ENCODE assay signal across 17 cellular contexts in genomic region chr2:95061601-95062183, GRCh38. TPM values are rescaled to one million over a fixed set of nuclear protein-coding genes. Genes with fewer than 3 reads are reported as not detected.
DNase-seq lines count a peak whose midpoint lies in the region; ATAC-seq, FAIRE-seq and TF ChIP-seq lines count a peak whose summit lies in the region.
"Had no signal": no experiment of that assay in that cellular context is flagged by ENCODE, and none has a peak within 500 bp of the region (broad histone marks: within the 10 kb centered on the region; RNA-seq: fewer than 3 reads in every experiment).

No MANE protein-coding gene starts in this region.

- H3K4me2 ChIP-seq in GM12878 (ENCODE audit: control insufficient read depth, insufficient read depth): 0 out of 2 replicates have a peak overlapping the region, but pooled peaks have one; percentile 2
- H3K4me2 ChIP-seq in mesenchymal stem cell (ENCODE audit: low read length, poor library complexity, severe bottlenecking): no peak overlapping the region

- no peak overlapping the region for H3K9ac ChIP-seq in GM12878 (ENCODE audit: control insufficient read depth, insufficient read depth, low read length)
- no peak overlapping the region for H3K9ac ChIP-seq in mesenchymal stem cell (ENCODE audit: low read length)

- peaks cover 46% of the 10 kb centered on the region for H3K4me1 Mint-ChIP-seq in T-helper 1 cell treated with Interleukin-12 subunit alpha and Interleukin-12 subunit beta and Interleukin-4 antibody, amounts not matched to agents 30 μg/mL and 1 μg/mL, for 36 hours (ENCODE audit: low read depth)

- no peak overlapping the region for H2BK12ac ChIP-seq in mesenchymal stem cell (ENCODE audit: low read length in 2 of 2)

- H3K14ac ChIP-seq in mesenchymal stem cell (ENCODE audit: low read length in 2 of 2): no peak overlapping the region

- no peaks in the 10 kb centered on the region for H3K79me1 ChIP-seq in mesenchymal stem cell (replicated peaks; ENCODE audit: low read length, poor library complexity, severe bottlenecking)

- POLR2A ChIA-PET in GM12878 (lab: Charles Lee): interaction anchor here (0.9 to 3.6 kb wide), 4 partner anchors 8 to 21 kb away, joined by 3 to 20 read pairs (median 13); no protein-coding TSS in a partner anchor

- no peak for TF ChIP-seq EP300 in GM12878 (IDR thresholded peaks at IDR 0.05; ENCODE audit: borderline replicate concordance in 1 of 2, control insufficient read depth in 1 of 2, low read depth in 2 of 2, low read length in 2 of 2)
- no peak for TF ChIP-seq EP300 in sigmoid colon (IDR thresholded peaks at IDR 0.05)

- H3K9me3 Mint-ChIP-seq in T-helper 1 cell treated with Interleukin-12 subunit alpha and Interleukin-12 subunit beta and Interleukin-4 antibody, amounts not matched to agents 30 μg/mL and 1 μg/mL, for 36 hours: no peaks in the 10 kb centered on the region

- H2AFZ ChIP-seq in GM12878 (ENCODE audit: control insufficient read depth, low read depth, low read length): no peak overlapping the region; the same call in 1 of the 2 replicates
- H2AFZ ChIP-seq in mesenchymal stem cell (ENCODE audit: low read depth, low read length): no peak overlapping the region

- no peaks in the 10 kb centered on the region for H3K79me2 ChIP-seq in GM12878 (ENCODE audit: control insufficient read depth, insufficient read depth, low read length)

- DNase-seq in GM13976 (ENCODE audit: low spot score) (peak; percentile 33), GM12878 (ENCODE audit: low read depth, low spot score) (no peak), sigmoid colon (peak; percentile 21), NCI-H524 treated with DMSO at 0.1 percent for 48 hours (lab: John Stamatoyannopoulos, UW) (no peak), occipital lobe (lab: John Stamatoyannopoulos, UW) (no peak), mesenchymal stem cell (no peak)
- DNase-seq: colonic mucosa, heart right ventricle, left colon, NCI-H187, NCI-H510A treated with DMSO at 0.1 percent for 48 hours, psoas muscle had no signal

- H3K36me3 ChIP-seq in GM12878 (ENCODE audit: control insufficient read depth in 2 of 2, insufficient read depth in 2 of 2, low read length in 1 of 2) (no peaks in the 10 kb centered on the region), sigmoid colon (no peaks in the 10 kb centered on the region), mesenchymal stem cell (ENCODE audit: control insufficient read depth in 1 of 2, insufficient read depth in 2 of 2, low read depth in 1 of 2, low read length in 2 of 2) (no peaks in the 10 kb centered on the region)
- H3K36me3 ChIP-seq: colonic mucosa, esophagus muscularis mucosa, heart right ventricle, Peyer's patch, tibial artery had no signal

- 67% methylated on average over 9 of the region's 11 CpGs for WGBS in GM12878 (ENCODE audit: insufficient coverage, insufficient replicate concordance, low lambda C conversion rate, missing lambda C conversion rate)
- WGBS in sigmoid colon, 2 donors: 60 to 77% methylated on average over 11 of the region's 11 CpGs
- 59% methylated on average over 10 of the region's 11 CpGs for WGBS in mesenchymal stem cell

- no peak overlapping the region for H3K4ac ChIP-seq in mesenchymal stem cell (ENCODE audit: low read depth in 1 of 2, low read length in 2 of 2)

- intact Hi-C loops in GM12878 (cut with micrococcal nuclease; ENCODE audit: unreplicated experiment): no loop called here
- intact Hi-C loops in sigmoid colon (cut with DNase I): no loop called here

- SMC1A ChIA-PET in GM12878 (lab: Charles Lee; ENCODE audit: uncharacterized antibody, unreplicated experiment): interaction anchor here (2.1 to 4.5 kb wide), 6 partner anchors 8 to 55 kb away, joined by 10 to 44 read pairs (median 22); no protein-coding TSS in a partner anchor

- H2AK5ac ChIP-seq in mesenchymal stem cell (ENCODE audit: low read length, severe bottlenecking): no peak overlapping the region

- no peak overlapping the region for H4K8ac ChIP-seq in mesenchymal stem cell (ENCODE audit: low read length)

- no peak overlapping the region for H4K91ac ChIP-seq in mesenchymal stem cell (ENCODE audit: low read length)

- no peak overlapping the region for H3K18ac ChIP-seq in mesenchymal stem cell (ENCODE audit: low read depth in 1 of 2, low read length in 2 of 2)

- H3K4me3 ChIP-seq in GM12878 (no peak overlapping the region), sigmoid colon (no peak overlapping the region), mesenchymal stem cell (ENCODE audit: insufficient read depth in 1 of 2, low read depth in 1 of 2, low read length in 2 of 2) (no peak overlapping the region)
- H3K4me3 ChIP-seq: colonic mucosa, esophagus muscularis mucosa, heart right ventricle, Peyer's patch, psoas muscle, tibial artery had no signal

- no peaks in the 10 kb centered on the region for H4K20me1 ChIP-seq in GM12878 (ENCODE audit: control insufficient read depth, insufficient read depth)

- ATAC-seq in GM12878: no peak
- ATAC-seq: left colon, psoas muscle had no signal

- peak overlapping the region; percentile 38 for H3K4me3 Mint-ChIP-seq in T-helper 1 cell treated with Interleukin-12 subunit alpha and Interleukin-12 subunit beta and Interleukin-4 antibody, amounts not matched to agents 30 μg/mL and 1 μg/mL, for 36 hours

- CTCF ChIA-PET in GM12878 (lab: Yijun Ruan, JAX): interaction anchor here (1.0 to 9.1 kb wide), 5 partner anchors 8 to 145 kb away, joined by 3 to 154 read pairs (median 7); no protein-coding TSS in a partner anchor

- no peak for TF ChIP-seq RAD21 in GM12878 (IDR thresholded peaks at IDR 0.05; ENCODE audit: insufficient read depth, low read depth, low read length)

- peak overlapping the region; percentile 96 for H3K27ac Mint-ChIP-seq in T-helper 1 cell treated with Interleukin-12 subunit alpha and Interleukin-12 subunit beta and Interleukin-4 antibody, amounts not matched to agents 30 μg/mL and 1 μg/mL, for 36 hours

- no peak overlapping the region for H2BK15ac ChIP-seq in mesenchymal stem cell (ENCODE audit: low read depth, poor library complexity, severe bottlenecking)

- TF ChIP-seq POLR2A in GM12878 (IDR thresholded peaks at IDR 0.05; ENCODE audit: low read depth, low read length): no peak
- no peak for TF ChIP-seq POLR2A in sigmoid colon (IDR thresholded peaks at IDR 0.05)

- H3K4me1 ChIP-seq in GM12878 (ENCODE audit: control insufficient read depth, insufficient read depth, low read length): peaks cover 27% of the 10 kb centered on the region
- no peaks in the 10 kb centered on the region for H3K4me1 ChIP-seq in sigmoid colon
- peaks cover 6% of the 10 kb centered on the region for H3K4me1 ChIP-seq in mesenchymal stem cell (ENCODE audit: control insufficient read depth, insufficient read depth, low read depth, low read length)
- H3K4me1 ChIP-seq: colonic mucosa, esophagus muscularis mucosa, heart right ventricle, Peyer's patch, psoas muscle, tibial artery had no signal

- H3K27ac ChIP-seq in GM12878 (ENCODE audit: control insufficient read depth, insufficient read depth) (peak overlapping the region; percentile 13), sigmoid colon (no peak overlapping the region), mesenchymal stem cell (ENCODE audit: low read length, poor library complexity, severe bottlenecking) (no peak overlapping the region)
- H3K27ac ChIP-seq: C4-2B, colonic mucosa, esophagus muscularis mucosa, heart right ventricle, Peyer's patch, psoas muscle, tibial artery had no signal

- TF ChIP-seq CTCF in GM13976 (IDR thresholded peaks at IDR 0.05; ENCODE audit: borderline replicate concordance, control extremely low read depth, extremely low read depth, insufficient read depth, missing control alignments) (no peak), GM12878 (IDR thresholded peaks at IDR 0.05 in 2 of 3, conservative IDR thresholded peaks at IDR 0.05 in 1 of 3; ENCODE audit: control insufficient read depth in 2 of 3, extremely low read depth in 1 of 3, insufficient read depth in 1 of 3, low read depth in 3 of 3, low read length in 3 of 3) (no peak), sigmoid colon (IDR thresholded peaks at IDR 0.05) (no peak)

- H3K27me3 ChIP-seq in GM12878 (replicated peaks in 1 of 2; ENCODE audit: control insufficient read depth in 2 of 2, insufficient read depth in 2 of 2, low read length in 1 of 2) (no peaks in the 10 kb centered on the region), sigmoid colon (peaks cover 0 to 3% (median 0%) of the 10 kb centered on the region in 3 donors), mesenchymal stem cell (ENCODE audit: control insufficient read depth in 1 of 2, insufficient read depth in 1 of 2, low read length in 2 of 2) (peaks cover 18 to 69% of the 10 kb centered on the region in 2 experiments)
- H3K27me3 ChIP-seq: colonic mucosa, Peyer's patch had no signal

- FAIRE-seq in GM12878 (lab: Jason Lieb, UNC): no peak

- no peak overlapping the region for H2BK5ac ChIP-seq in mesenchymal stem cell (ENCODE audit: low read depth, low read length, poor library complexity, severe bottlenecking)

- H3K36me3 Mint-ChIP-seq in T-helper 1 cell treated with Interleukin-12 subunit alpha and Interleukin-12 subunit beta and Interleukin-4 antibody, amounts not matched to agents 30 μg/mL and 1 μg/mL, for 36 hours (ENCODE audit: low read depth): peaks cover 4% of the 10 kb centered on the region

- no peak overlapping the region for H3K23ac ChIP-seq in mesenchymal stem cell (ENCODE audit: low read length in 2 of 2)

- H2BK120ac ChIP-seq in mesenchymal stem cell (ENCODE audit: low read depth, low read length): no peak overlapping the region

- in situ Hi-C loops in GM13976 (cut with MboI; ENCODE audit: low sequenced_read_pairs, unreplicated experiment) (no loop called here), GM12878 (cut with MboI) (no loop called here)

- BruUV-seq in GM12878 (replicated peaks; lab: Mats Ljungman, UMichigan): no TSS peak

- H3K9me3 ChIP-seq in GM12878 (replicated peaks; ENCODE audit: control insufficient read depth, insufficient read depth, low read length): no peaks in the 10 kb centered on the region
- no peaks in the 10 kb centered on the region for H3K9me3 ChIP-seq in sigmoid colon
- H3K9me3 ChIP-seq in mesenchymal stem cell (ENCODE audit: control insufficient read depth, low read length): no peaks in the 10 kb centered on the region
- H3K9me3 ChIP-seq: colonic mucosa, esophagus muscularis mucosa, heart right ventricle, Peyer's patch, psoas muscle, tibial artery had no signal

- RAD21 ChIA-PET in GM12878 (lab: Charles Lee; ENCODE audit: unreplicated experiment): interaction anchor here (1.6 to 3.1 kb wide), 2 partner anchors 18 to 38 kb away, joined by 4 to 39 read pairs; no protein-coding TSS in a partner anchor

- no peaks in the 10 kb centered on the region for H3K27me3 Mint-ChIP-seq in T-helper 1 cell treated with Interleukin-12 subunit alpha and Interleukin-12 subunit beta and Interleukin-4 antibody, amounts not matched to agents 30 μg/mL and 1 μg/mL, for 36 hours (ENCODE audit: low read depth)

RNA-seq across cellular contexts. Expression of gene MAL, which starts 36.2 kb away (rescaled TPM):
- 15.0 and 16.0 TPM in 2 replicates for total RNA-seq in GM12878 (2013; cell fraction: nucleolus; rRNA removed)
- total RNA-seq in GM12878 (2014; rRNA removed) (1.7 and 1.9 TPM in 2 replicates), GM12878 (2014; rRNA removed; fragmentation: Illumina TruSeq; extraction: Trizol) (1.1 and 1.3 TPM in 2 replicates), GM12878 (2021) (1.2 and 1.8 TPM in 2 replicates), sigmoid colon (10 to 100 TPM in 3 of 4 donors, 1 to 10 TPM in 1; 7.6 to 28.9 (median 15.9) TPM), occipital lobe (not detected)
- polyA plus RNA-seq in GM12878 (2011; ENCODE audit: low read depth): 6.6 TPM
- polyA plus RNA-seq in GM12878 (2011; rRNA removed) (3.0 and 4.5 TPM in 2 replicates), GM12878 (2014; fragmentation: Illumina TruSeq; extraction: Trizol) (1.6 and 2.4 TPM in 2 replicates), GM12878 (2014; fragmentation: Nextera tagmentation; extraction: Ambion mirVana) (1 to 10 TPM; 1.4 to 1.8 TPM), GM12878 (2014; rRNA removed) (1.4 and 1.7 TPM in 2 replicates), GM12878 (2016; fragmentation: Nextera tagmentation; extraction: Ambion mirVana) (1 to 10 TPM; 2.4 to 3.1 TPM), sigmoid colon (1 to 10 TPM in 2 of 3 donors, under 1 TPM in 1; 0.69 to 8.4 (median 7.4) TPM)
- 6.5 and 8.7 TPM in 2 replicates for polyA plus RNA-seq in GM12878 (2011; cell fraction: cytosol; rRNA removed)
- polyA plus RNA-seq in GM12878 (2011; cell fraction: nucleus; rRNA removed): 3.5 and 4.5 TPM in 2 replicates
- polyA plus RNA-seq in GM12878 (2012): 14.4 and 19.8 TPM in 2 replicates
- polyA minus RNA-seq in GM12878 (2011; rRNA and poly(A)+ RNA removed): 1.8 and 2.3 TPM in 2 replicates
- 1.7 and 4.0 TPM in 2 replicates for polyA minus RNA-seq in GM12878 (2011; cell fraction: cytosol; rRNA and poly(A)+ RNA removed)
- 0.60 and 0.77 TPM in 2 replicates for polyA minus RNA-seq in GM12878 (2011; cell fraction: nucleus; rRNA and poly(A)+ RNA removed)
- not detected for polyA plus RNA-seq in mesenchymal stem cell (2013, experiment 1 of 2)
- polyA plus RNA-seq in mesenchymal stem cell (2013, experiment 2 of 2): not detected

RNA-seq across cellular contexts. Expression of gene MRPS5, which starts 59.9 kb away (rescaled TPM):
- total RNA-seq in GM12878 (2013; cell fraction: nucleolus; rRNA removed): 70.4 and 75.6 TPM in 2 replicates
- total RNA-seq in GM12878 (2014; rRNA removed): 70.6 and 82.1 TPM in 2 replicates
- 73.2 and 77.9 TPM in 2 replicates for total RNA-seq in GM12878 (2014; rRNA removed; fragmentation: Illumina TruSeq; extraction: Trizol)
- 54.3 and 58.1 TPM in 2 replicates for total RNA-seq in GM12878 (2021)
- polyA plus RNA-seq in GM12878 (2011; ENCODE audit: low read depth): 24.8 TPM
- polyA plus RNA-seq in GM12878 (2011; rRNA removed): 86.6 and 93.6 TPM in 2 replicates
- polyA plus RNA-seq in GM12878 (2011; cell fraction: cytosol; rRNA removed): 65.6 and 74.2 TPM in 2 replicates
- 82.7 and 95.6 TPM in 2 replicates for polyA plus RNA-seq in GM12878 (2011; cell fraction: nucleus; rRNA removed)
- 42.6 and 52.4 TPM in 2 replicates for polyA plus RNA-seq in GM12878 (2012)
- 88.5 and 90.5 TPM in 2 replicates for polyA plus RNA-seq in GM12878 (2014; fragmentation: Illumina TruSeq; extraction: Trizol)
- polyA plus RNA-seq in GM12878 (2014; fragmentation: Nextera tagmentation; extraction: Ambion mirVana): 10 to 100 TPM; 54.8 to 77.0 TPM
- polyA plus RNA-seq in GM12878 (2014; rRNA removed): 90.0 and 93.0 TPM in 2 replicates
- 10 to 100 TPM; 68.9 to 75.7 TPM for polyA plus RNA-seq in GM12878 (2016; fragmentation: Nextera tagmentation; extraction: Ambion mirVana)
- 44.3 and 47.5 TPM in 2 replicates for polyA minus RNA-seq in GM12878 (2011; rRNA and poly(A)+ RNA removed)
- 20.6 and 21.8 TPM in 2 replicates for polyA minus RNA-seq in GM12878 (2011; cell fraction: cytosol; rRNA and poly(A)+ RNA removed)
- polyA minus RNA-seq in GM12878 (2011; cell fraction: nucleus; rRNA and poly(A)+ RNA removed): 28.8 and 49.8 TPM in 2 replicates
- 10 to 100 TPM; 43.5 to 77.3 (median 48.3) TPM for total RNA-seq in sigmoid colon
- 10 to 100 TPM; 55.9 to 78.3 (median 70.3) TPM for polyA plus RNA-seq in sigmoid colon
- 49.0 TPM for total RNA-seq in occipital lobe
- polyA plus RNA-seq in mesenchymal stem cell (2013, experiment 1 of 2): 45.2 TPM
- polyA plus RNA-seq in mesenchymal stem cell (2013, experiment 2 of 2): 45.1 TPM

Comparison
In these comparisons a context has a peak if more than half of its experiments do, and no peak if none do; other contexts are left out.
1. DNase-seq: peak in GM13976 (single experiment) and sigmoid colon (single experiment); none in GM12878 (single experiment), NCI-H524 treated with DMSO at 0.1 percent for 48 hours (single experiment), occipital lobe (single experiment) and mesenchymal stem cell (single experiment).